In the genomic region with DNA sequence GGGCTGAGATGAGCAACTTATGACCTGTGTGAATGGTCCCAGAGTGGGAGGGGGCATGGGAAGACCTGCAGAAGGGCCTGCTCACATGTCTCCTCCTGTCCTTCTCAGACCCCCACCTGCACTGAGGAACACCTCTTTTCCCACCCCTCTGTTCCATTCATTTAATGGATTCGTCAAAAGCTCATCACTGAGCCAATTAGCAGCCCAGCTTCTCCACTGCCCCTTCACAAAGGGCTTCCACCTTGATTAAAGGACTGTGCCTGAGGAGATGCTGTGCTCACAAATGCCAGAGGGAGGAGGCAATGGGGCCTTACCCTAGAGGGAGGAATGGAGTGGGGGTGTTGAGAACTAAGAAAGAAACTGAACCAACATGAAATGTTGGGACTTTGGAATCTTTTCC, we compare ENCODE assay signal across 22 cellular contexts. TPM values are rescaled to one million over a fixed set of nuclear protein-coding genes. Genes with fewer than 3 reads are reported as not detected.
A peak's percentile ranks its signal among the peaks of the same experiment; 100 is the strongest.
DNase-seq lines count a peak whose midpoint lies in the region; ATAC-seq and TF ChIP-seq lines count a peak whose summit lies in the region.
"Had no signal": no experiment of that assay in that cellular context is flagged by ENCODE, and none has a peak within 500 bp of the region (broad histone marks: within the 10 kb centered on the region; RNA-seq: fewer than 3 reads in every experiment).

No MANE protein-coding gene starts in this region.

- H2AFZ ChIP-seq in neural progenitor cell (replicated peaks), result no peak overlapping the region
- H2AFZ ChIP-seq: GM23248 had no signal

- no peaks in the 10 kb centered on the region for H3K79me2 ChIP-seq in neural progenitor cell (ENCODE audit: low read depth)

- H3K9ac ChIP-seq in endodermal cell (ENCODE audit: extremely low read depth, low read length, poor library complexity, severe bottlenecking) (no peak overlapping the region), neural progenitor cell (no peak overlapping the region)
- H3K9ac ChIP-seq: BLaER1 treated with 17β-estradiol and CSF1 and Interleukin-3, amounts not matched to agents 10 nM and 100 nM; GM23248 had no signal

- H3K27ac ChIP-seq in VCaP (peak overlapping the region; percentile 99; the same call in 1 of the 2 replicates), endodermal cell (ENCODE audit: low read depth, low read length) (no peak overlapping the region), neural progenitor cell (no peak overlapping the region)
- H3K27ac ChIP-seq: A549; BLaER1 treated with 17β-estradiol and CSF1 and Interleukin-3, amounts not matched to agents 10 nM and 100 nM; GM23248 had no signal

- H3K36me3 ChIP-seq in endodermal cell (ENCODE audit: control insufficient read depth, insufficient read depth, low read length), result no peaks in the 10 kb centered on the region
- H3K36me3 ChIP-seq in neural progenitor cell, result no peaks in the 10 kb centered on the region
- H3K36me3 ChIP-seq: BE2C; BLaER1 treated with 17β-estradiol and CSF1 and Interleukin-3, amounts not matched to agents 10 nM and 100 nM; HAP-1 had no signal

- DNase-seq in ELF-1 (ENCODE audit: low read depth, low spot score), result peak; percentile 70
- peak; percentile 69 for DNase-seq in endodermal cell
- peak; percentile 71 for DNase-seq in neural progenitor cell (ENCODE audit: low spot score)
- no peak for DNase-seq in NCI-H1436 treated with DMSO at 0.1 percent for 48 hours (lab: John Stamatoyannopoulos, UW)
- DNase-seq in SHP77 treated with DMSO at 0.1 percent for 48 hours (lab: John Stamatoyannopoulos, UW), result no peak
- DNase-seq: 8988T; ACHN; AML-193; BE2C; Calu3; CD4-positive, alpha-beta T cell; CD8-positive, alpha-beta memory T cell; DMS53; DMS79 treated with DMSO at 0.1 percent for 48 hours; GM23248; HFFc6 had no signal

- H3F3A ChIP-seq in neural progenitor cell (ENCODE audit: low read depth), result peaks cover 43% of the 10 kb centered on the region

- H3K36me3 Mint-ChIP-seq in endodermal cell (ENCODE audit: low read depth), result no peaks in the 10 kb centered on the region
- H3K36me3 Mint-ChIP-seq in neural progenitor cell, result no peaks in the 10 kb centered on the region
- H3K36me3 Mint-ChIP-seq: CD14-positive monocyte; CD8-positive, alpha-beta memory T cell had no signal

- TF ChIP-seq CTCF in VCaP (conservative IDR thresholded peaks at IDR 0.05) (no peak), endodermal cell (conservative IDR thresholded peaks at IDR 0.05) (peak; percentile 18), neural progenitor cell (IDR thresholded peaks at IDR 0.05) (no peak)

- WGBS in endodermal cell (ENCODE audit: insufficient coverage in 1 of 2, insufficient read length in 1 of 2), 2 experiments, result 42% methylated on average over 1 of the region's 1 CpG; no CpG with 5 or more reads in 1 of the 2 experiments

- H3K27me3 ChIP-seq in endodermal cell (ENCODE audit: control insufficient read depth, insufficient read depth, low read length, poor library complexity, severe bottlenecking) (peaks cover 79% of the 10 kb centered on the region), neural progenitor cell (peaks cover 5% of the 10 kb centered on the region)
- H3K27me3 ChIP-seq: BE2C; BLaER1 treated with 17β-estradiol and CSF1 and Interleukin-3, amounts not matched to agents 10 nM and 100 nM had no signal

- H3K4me2 ChIP-seq in neural progenitor cell, result peak overlapping the region; percentile 35
- H3K4me2 ChIP-seq: A549; BLaER1 treated with 17β-estradiol and CSF1 and Interleukin-3, amounts not matched to agents 10 nM and 100 nM had no signal

- no peak overlapping the region for H3K4me3 ChIP-seq in endodermal cell (ENCODE audit: low read length)
- no peak overlapping the region for H3K4me3 ChIP-seq in neural progenitor cell
- H3K4me3 ChIP-seq: A549; BLaER1 treated with 17β-estradiol and CSF1 and Interleukin-3, amounts not matched to agents 10 nM and 100 nM; GM23248; HAP-1 had no signal

- H3K4me1 Mint-ChIP-seq in endodermal cell (peaks cover 36% of the 10 kb centered on the region), neural progenitor cell (peaks cover 53% of the 10 kb centered on the region)
- H3K4me1 Mint-ChIP-seq: CD14-positive monocyte; CD8-positive, alpha-beta memory T cell had no signal

- H3K27ac Mint-ChIP-seq in endodermal cell, result no peak overlapping the region
- H3K27ac Mint-ChIP-seq in neural progenitor cell, result no peak overlapping the region
- H3K27ac Mint-ChIP-seq: CD14-positive monocyte; CD4-positive, alpha-beta T cell; CD8-positive, alpha-beta memory T cell; HFFc6 had no signal

- H3K9me3 Mint-ChIP-seq in endodermal cell, result no peaks in the 10 kb centered on the region
- no peaks in the 10 kb centered on the region for H3K9me3 Mint-ChIP-seq in neural progenitor cell
- H3K9me3 Mint-ChIP-seq: CD4-positive, alpha-beta T cell; CD8-positive, alpha-beta memory T cell; HFFc6 had no signal

- H3K9me3 ChIP-seq in endodermal cell (ENCODE audit: control insufficient read depth, low read length) (no peaks in the 10 kb centered on the region), neural progenitor cell (ENCODE audit: low read depth) (no peaks in the 10 kb centered on the region)
- H3K9me3 ChIP-seq: A549; BE2C; BLaER1 treated with 17β-estradiol and CSF1 and Interleukin-3, amounts not matched to agents 10 nM and 100 nM; HAP-1 had no signal

- ATAC-seq in GM19395 (IDR thresholded peaks at IDR 0.05; ENCODE audit: unreplicated experiment), result no peak
- ATAC-seq: A549 had no signal

- H3K4me3 Mint-ChIP-seq in endodermal cell (no peak overlapping the region), neural progenitor cell (no peak overlapping the region)
- H3K4me3 Mint-ChIP-seq: CD14-positive monocyte; CD4-positive, alpha-beta T cell; HFFc6 had no signal

- H4K20me1 ChIP-seq in neural progenitor cell (ENCODE audit: low read depth), result no peaks in the 10 kb centered on the region
- H4K20me1 ChIP-seq: BLaER1 treated with 17β-estradiol and CSF1 and Interleukin-3, amounts not matched to agents 10 nM and 100 nM had no signal

- H3K27me3 Mint-ChIP-seq in endodermal cell (ENCODE audit: insufficient read depth) (peaks cover 25% of the 10 kb centered on the region), neural progenitor cell (ENCODE audit: insufficient read depth, low read depth) (peaks cover 19% of the 10 kb centered on the region)
- H3K27me3 Mint-ChIP-seq: CD4-positive, alpha-beta T cell had no signal

- H3K4me1 ChIP-seq in endodermal cell (ENCODE audit: control insufficient read depth, insufficient read depth, low read length) (no peaks in the 10 kb centered on the region), neural progenitor cell (peaks cover 53% of the 10 kb centered on the region)
- H3K4me1 ChIP-seq: BLaER1 treated with 17β-estradiol and CSF1 and Interleukin-3, amounts not matched to agents 10 nM and 100 nM had no signal

RNA-seq across cellular contexts. Expression of gene CDON, which starts 14.0 kb away (rescaled TPM):
- 10 to 100 TPM; 19.2 to 24.5 TPM for total RNA-seq in endodermal cell
- polyA plus RNA-seq in endodermal cell (2013, experiment 1 of 2), result 88.2 TPM
- 73.3 TPM for polyA plus RNA-seq in endodermal cell (2013, experiment 2 of 2)
- total RNA-seq in neural progenitor cell (ENCODE audit: low replicate concordance), result 50.5 and 71.3 TPM in 2 replicates
- polyA plus RNA-seq: CD14-positive monocyte; CD8-positive, alpha-beta memory T cell had no signal

Comparison
In these comparisons a context has a peak if more than half of its experiments do, and no peak if none do; other contexts are left out.
1. DNase-seq: peak in ELF-1 (single experiment), endodermal cell (single experiment) and neural progenitor cell (single experiment); none in NCI-H1436 treated with DMSO at 0.1 percent for 48 hours (single experiment) and SHP77 treated with DMSO at 0.1 percent for 48 hours (single experiment).